ENCODE assay signal across 10 cellular contexts in genomic region chr2:218886461-218886947, GRCh38. TPM values are rescaled to one million over a fixed set of nuclear protein-coding genes. Genes with fewer than 3 reads are reported as not detected.
DNase-seq lines count a peak whose midpoint lies in the region; ATAC-seq and TF ChIP-seq lines count a peak whose summit lies in the region.
"Had no signal": no experiment of that assay in that cellular context is flagged by ENCODE, and none has a peak within 500 bp of the region (broad histone marks: within the 10 kb centered on the region; RNA-seq: fewer than 3 reads in every experiment).

No MANE protein-coding gene starts in this region.

- H3K27me3 ChIP-seq in OCI-LY3 (ENCODE audit: low read depth, low read length) = no peaks in the 10 kb centered on the region

- ATAC-seq in GM18909 (IDR thresholded peaks at IDR 0.05; ENCODE audit: poor library complexity, unreplicated experiment) (peak; percentile 31), HG02885 (IDR thresholded peaks at IDR 0.05; ENCODE audit: poor library complexity, unreplicated experiment) (peak; percentile 18), left cardiac atrium (no peak)

- H4K20me1 ChIP-seq in OCI-LY3 (ENCODE audit: insufficient read depth, low read length) = peaks cover 9% of the 10 kb centered on the region; the same call in 1 of the 2 replicates

- H3K9me3 ChIP-seq in OCI-LY3 (ENCODE audit: insufficient read depth, low read length) = no peaks in the 10 kb centered on the region

- peak; percentile 41 for DNase-seq in occipital lobe (lab: John Stamatoyannopoulos, UW)
- no peak for DNase-seq in left cardiac atrium
- no peak for DNase-seq in stimulated activated CD4-positive, alpha-beta T cell treated with anti-CD3 and anti-CD28 coated beads, Interleukin-2, amount 100 ng/mL, for 48 hours
- no peak for DNase-seq in GM03348 (ENCODE audit: low spot score)
- DNase-seq in KBM-7 = no peak

- TF ChIP-seq CTCF in OCI-LY3 (IDR thresholded peaks at IDR 0.05; ENCODE audit: low read depth, low read length) = no peak

- in situ Hi-C loops in KBM-7 (cut with MboI; ENCODE audit: low pct_unique_long_range_greater_than_20kb, low sequenced_read_pairs) = no loop called here

- peaks cover 67% of the 10 kb centered on the region for H3K36me3 ChIP-seq in OCI-LY3 (replicated peaks; ENCODE audit: low read depth, low read length)

- peak overlapping the region; percentile 98 for H3K4me2 ChIP-seq in OCI-LY3 (ENCODE audit: low read length)

- intact Hi-C loops in left cardiac atrium (cut with DNase I) = no loop called here

- peak overlapping the region; percentile 65 for H3K27ac ChIP-seq in OCI-LY3 (ENCODE audit: low read length)

- H2AFZ ChIP-seq in OCI-LY3 (ENCODE audit: low read depth, low read length) = no peak overlapping the region

- H3K4me1 ChIP-seq in OCI-LY3 (ENCODE audit: low read length) = peaks cover 76% of the 10 kb centered on the region

- peak overlapping the region; percentile 82; the same call in 1 of the 2 replicates for H3K4me3 ChIP-seq in OCI-LY3 (ENCODE audit: low read length)

- peaks cover 55% of the 10 kb centered on the region for H3K79me2 ChIP-seq in OCI-LY3 (ENCODE audit: low read length)

- H3K9ac ChIP-seq in OCI-LY3 (ENCODE audit: low read length) = peak overlapping the region; percentile 19; the same call in 1 of the 2 replicates

RNA-seq across cellular contexts. Expression of gene WNT10A, which starts 5.9 kb away (rescaled TPM):
- total RNA-seq in occipital lobe (not detected), left cardiac atrium (under 1 TPM in 1 of 2 donors, not detected in 1; 0.52 TPM)
- total RNA-seq: glomerular endothelial cell, pulmonary artery endothelial cell had no signal

RNA-seq across cellular contexts. Expression of gene WNT6, which starts 26.9 kb away (rescaled TPM):
- total RNA-seq in occipital lobe (not detected), left cardiac atrium (1 to 10 TPM; 1.8 TPM)
- total RNA-seq: glomerular endothelial cell, pulmonary artery endothelial cell had no signal

RNA-seq across cellular contexts. Expression of gene PRKAG3, which starts 54.9 kb away (rescaled TPM):
- total RNA-seq in occipital lobe (not detected), left cardiac atrium (under 1 TPM; 0.10 to 0.18 TPM)
- total RNA-seq: glomerular endothelial cell, pulmonary artery endothelial cell had no signal

Comparison
In these comparisons a context has a peak if more than half of its experiments do, and no peak if none do; other contexts are left out.
1. ATAC-seq: peak in GM18909 (single experiment) and HG02885 (single experiment); none in left cardiac atrium (0 of 2).